In the genomic region with DNA sequence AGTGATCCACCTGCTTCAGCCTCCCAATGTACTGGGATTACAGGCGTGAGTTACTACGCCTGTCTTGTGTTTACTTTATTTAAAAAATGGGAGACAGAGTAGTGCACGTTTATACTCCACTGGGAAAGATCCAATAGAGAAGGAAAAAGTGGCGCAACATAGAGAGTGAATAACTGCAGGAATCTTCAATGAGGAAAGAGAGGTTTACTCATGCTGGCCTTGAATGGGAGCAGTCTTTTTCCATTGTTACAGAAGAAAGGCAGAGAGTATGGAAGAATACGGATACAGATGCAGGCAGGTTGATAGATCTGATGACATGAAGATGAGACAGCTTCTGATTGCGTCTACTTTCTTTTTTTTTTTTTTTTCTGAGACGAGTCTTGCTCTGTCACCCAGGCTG, we compare ENCODE assay signal across 23 cellular contexts.
"Had no signal": no experiment of that assay in that cellular context is flagged by ENCODE, and none has a peak within 500 bp of the region (broad histone marks: within the 10 kb centered on the region; RNA-seq: fewer than 3 reads in every experiment).

No MANE protein-coding gene starts in this region.

- H3K4me3 ChIP-seq: coronary artery, dorsolateral prefrontal cortex, esophagus muscularis mucosa, gastrocnemius medialis, heart right ventricle, left lung, lower lobe of right lung had no signal

- ATAC-seq: gastrocnemius medialis; heart right ventricle; left cardiac atrium; left lung; left ventricle myocardium superior; lower lobe of right lung; naive thymus-derived CD4-positive, alpha-beta T cell had no signal

- H3K36me3 ChIP-seq: esophagus muscularis mucosa, gastrocnemius medialis, heart right ventricle, left lung, lower lobe of right lung had no signal

- FAIRE-seq: colon, endothelial cell of umbilical vein, islet of Langerhans, keratinocyte had no signal

- H3K9me3 ChIP-seq: esophagus muscularis mucosa, gastrocnemius medialis, heart right ventricle, left lung, lower lobe of right lung had no signal

- DNase-seq: dermis blood vessel endothelial cell; dorsolateral prefrontal cortex; effector CD4-positive, alpha-beta T cell; effector memory CD4-positive, alpha-beta T cell; foreskin melanocyte; gastrocnemius medialis; glutamatergic neuron; head of caudate nucleus; heart right ventricle; hippocampal formation; left cardiac atrium; left lung; left ventricle myocardium superior; lower lobe of right lung; mesendoderm; midbrain; naive thymus-derived CD4-positive, alpha-beta T cell had no signal

- H3K27ac ChIP-seq: coronary artery, dorsolateral prefrontal cortex, esophagus muscularis mucosa, gastrocnemius medialis, heart right ventricle, left lung, lower lobe of right lung had no signal

- H3K4me3 Mint-ChIP-seq: naive thymus-derived CD4-positive, alpha-beta T cell had no signal

- H3K27me3 ChIP-seq: dorsolateral prefrontal cortex, esophagus muscularis mucosa, gastrocnemius medialis, heart right ventricle, left lung had no signal

- H3K27ac Mint-ChIP-seq: naive thymus-derived CD4-positive, alpha-beta T cell had no signal
